Comparison of ENCODE assay signal across 30 cellular contexts in genomic region chr5:157552650-157553049, GRCh38.
"Had no signal": no experiment of that assay in that cellular context is flagged by ENCODE, and none has a peak within 500 bp of the region (broad histone marks: within the 10 kb centered on the region; RNA-seq: fewer than 3 reads in every experiment).

No MANE protein-coding gene starts in this region.

- H3K4me1 ChIP-seq: pancreas, prostate gland had no signal

- H3K4me3 ChIP-seq: gastroesophageal sphincter, hepatocyte, left ventricle myocardium inferior, lung, pancreas, prostate gland, sigmoid colon, stomach, suprapubic skin, tibial artery, upper lobe of right lung had no signal

- H3K27ac Mint-ChIP-seq: activated naive CD8-positive, alpha-beta T cell; stimulated activated naive B cell treated with anti-CD40 and anti-IgM and Interleukin-4, amounts not matched to agents 10 μg/mL and 1 μg/mL and 100 μg/mL, for 72 hours had no signal

- H3K4me3 Mint-ChIP-seq: activated CD4-positive, alpha-beta T cell treated with anti-CD3 and anti-CD28 coated beads for 36 hours; activated naive CD8-positive, alpha-beta T cell; central memory CD8-positive, alpha-beta T cell; neural crest cell; stimulated activated naive B cell treated with anti-CD40 and anti-IgM and Interleukin-4, amounts not matched to agents 10 μg/mL and 1 μg/mL and 100 μg/mL, for 72 hours had no signal

- H3K9me3 ChIP-seq: gastroesophageal sphincter, left ventricle myocardium inferior, pancreas, prostate gland, sigmoid colon, stomach, suprapubic skin, tibial artery, upper lobe of right lung had no signal

- H3K9me3 Mint-ChIP-seq: central memory CD8-positive, alpha-beta T cell; stimulated activated naive B cell treated with anti-CD40 and anti-IgM and Interleukin-4, amounts not matched to agents 10 μg/mL and 1 μg/mL and 100 μg/mL, for 72 hours had no signal

- H3K27me3 ChIP-seq: gastroesophageal sphincter, hepatocyte, pancreas, sigmoid colon, stomach, suprapubic skin, tibial artery, upper lobe of right lung had no signal

- H3K27ac ChIP-seq: hepatocyte, left ventricle myocardium inferior, pancreas, prostate gland, suprapubic skin, tibial artery, upper lobe of right lung had no signal

- H3K27me3 Mint-ChIP-seq: activated CD4-positive, alpha-beta T cell treated with anti-CD3 and anti-CD28 coated beads for 36 hours; activated naive CD8-positive, alpha-beta T cell; central memory CD8-positive, alpha-beta T cell; stimulated activated naive B cell treated with anti-CD40 and anti-IgM and Interleukin-4, amounts not matched to agents 10 μg/mL and 1 μg/mL and 100 μg/mL, for 72 hours had no signal

- H3K36me3 ChIP-seq: gastroesophageal sphincter, left ventricle myocardium inferior, pancreas, prostate gland, sigmoid colon, stomach, suprapubic skin, tibial artery, upper lobe of right lung had no signal

- ATAC-seq: activated CD4-positive, alpha-beta T cell treated with anti-CD3 and anti-CD28 coated beads for 36 hours; gastroesophageal sphincter; pancreas; stimulated activated naive B cell treated with anti-CD40 and anti-IgM and Interleukin-4, amounts not matched to agents 10 μg/mL and 1 μg/mL and 100 μg/mL, for 72 hours; upper lobe of right lung had no signal

- DNase-seq: activated CD4-positive, alpha-beta T cell treated with anti-CD3 and anti-CD28 coated beads for 36 hours; activated CD4-positive, alpha-beta T cell treated with anti-CD3 and anti-CD28 coated beads, Interleukin-2, amount 50 U/mL, for 48 hours; activated CD4-positive, CD25-positive, alpha-beta regulatory T cell; activated effector memory CD4-positive, alpha-beta T cell treated with Interleukin-2 at 50 U/mL for 16 hours; activated naive CD4-positive, alpha-beta T cell treated with Interleukin-2 at 50 U/mL for 16 hours; activated T-cell treated with anti-CD3 and anti-CD28 coated beads, Interleukin-2, amount 50 U/mL, for 48 hours; anterior cingulate cortex; effector memory CD4-positive, alpha-beta T cell; erythroblast; islet precursor cell; left ventricle myocardium inferior; nucleus accumbens; pancreas; retina; sigmoid colon; stimulated activated CD4-positive, alpha-beta T cell treated with anti-CD3 and anti-CD28 coated beads, Interleukin-1b, Interleukin-23, amount 100 ng/mL, for 48 hours; stimulated activated CD4-positive, alpha-beta T cell treated with anti-CD3 and anti-CD28 coated beads, Interleukin-4, amount 100 ng/mL, for 4 hours; stimulated activated CD8-positive, alpha-beta memory T cell treated with anti-CD3 and anti-CD28 coated beads, Interleukin-4, amount 100 ng/mL, for 48 hours; stimulated activated naive B cell treated with anti-CD40 and anti-IgM and Interleukin-4, amounts not matched to agents 10 μg/mL and 1 μg/mL and 100 μg/mL, for 72 hours; stomach; tibial artery; upper lobe of right lung had no signal
